ENCODE assay signal across 1 cellular context in genomic region chr19:39412100-39412866, GRCh38.
A peak's percentile ranks its signal among the peaks of the same experiment; 100 is the strongest.
TF ChIP-seq lines count a peak whose summit lies in the region.

PLEKHG2 (plus strand) TSS chr19:39412669; CDS start chr19:39414087, 1,418 bp downstream.

TF ChIP-seq in GM23338, 12 proteins besides CTCF, POLR2A, EP300 and RAD21:
- TF ChIP-seq ZNF462 (CRISPR knock-in tag; IDR thresholded peaks at IDR 0.05): no peak
- TF ChIP-seq REST (IDR thresholded peaks at IDR 0.05; ENCODE audit: unreplicated experiment): no peak
- TF ChIP-seq JUNB (IDR thresholded peaks at IDR 0.05; ENCODE audit: unreplicated experiment): no peak
- TF ChIP-seq CREB1 (CRISPR knock-in tag; IDR thresholded peaks at IDR 0.05; ENCODE audit: low read depth): peak; percentile 85
- TF ChIP-seq POLR2AphosphoS5 (IDR thresholded peaks at IDR 0.05; ENCODE audit: low read depth): peak; percentile 82
- TF ChIP-seq ZNF114 (CRISPR knock-in tag; IDR thresholded peaks at IDR 0.05): 0 out of 2 replicates have a peak, but pooled peaks have one; percentile 17
